In genomic region chr22:46737976-46738641, GRCh38 we compare ENCODE assay signal across 1 cellular context.
TF ChIP-seq lines count a peak whose summit lies in the region.

Gene CERK (minus strand): TSS chr22:46738252. CDS start chr22:46738148, 104 bp downstream.

TF ChIP-seq in HEK293, 187 proteins besides CTCF, POLR2A, EP300 and RAD21 (continued from another document):
- TF ChIP-seq ZBTB26 (tag by site-specific recombination; optimal IDR thresholded peaks at IDR 0.05) (peak; percentile 40), EGR2 (tag by site-specific recombination; IDR thresholded peaks at IDR 0.05; ENCODE audit: low read depth) (peak; percentile 51; the same call in 1 of the 2 replicates), ZNF488 (tag by site-specific recombination; IDR thresholded peaks at IDR 0.05) (no peak), ZNF174 (tag by site-specific recombination; IDR thresholded peaks at IDR 0.05) (no peak), KLF9 (tag by site-specific recombination; IDR thresholded peaks at IDR 0.05; ENCODE audit: low read depth) (peak; percentile 32; the same call in 1 of the 2 replicates), ZFHX2 (tag by site-specific recombination; conservative IDR thresholded peaks at IDR 0.05) (peak; percentile 65), ZNF132 (tag by site-specific recombination; IDR thresholded peaks at IDR 0.05; ENCODE audit: borderline replicate concordance) (no peak), ZNF398 (tag by site-specific recombination; IDR thresholded peaks at IDR 0.05) (0 out of 2 replicates have a peak, but pooled peaks have one; percentile 31), ELK4 (IDR thresholded peaks at IDR 0.05; ENCODE audit: borderline replicate concordance, low read depth, low read length) (no peak), ZNF324 (tag by site-specific recombination; IDR thresholded peaks at IDR 0.05) (no peak), GLIS2 (tag by site-specific recombination; IDR thresholded peaks at IDR 0.05) (no peak), ZBTB48 (tag by site-specific recombination; IDR thresholded peaks at IDR 0.05) (no peak), ZNF624 (tag by site-specific recombination; IDR thresholded peaks at IDR 0.05) (no peak), AEBP2 (tag by site-specific recombination; IDR thresholded peaks at IDR 0.05; ENCODE audit: borderline replicate concordance) (no peak), SP2 (tag by site-specific recombination; IDR thresholded peaks at IDR 0.05) (peak; percentile 35), ZNF366 (tag by site-specific recombination; conservative IDR thresholded peaks at IDR 0.05) (no peak), KLF10 (tag by site-specific recombination; IDR thresholded peaks at IDR 0.05) (peak; percentile 49; the same call in 1 of the 2 replicates), ZNF558 (tag by site-specific recombination; IDR thresholded peaks at IDR 0.05) (no peak), SCRT1 (tag by site-specific recombination; IDR thresholded peaks at IDR 0.05; ENCODE audit: borderline replicate concordance) (no peak)
TF ChIP-seq in HEK293: peak in this region for 9.
